Comparison of ENCODE assay signal across 1 cellular context in genomic region chr6:26026833-26027490, GRCh38.
TF ChIP-seq lines count a peak whose summit lies in the region.

No MANE protein-coding gene starts in this region.

TF ChIP-seq in GM12878, 131 proteins besides CTCF, POLR2A, EP300 and RAD21 (continued from another document and continues in another):
- TF ChIP-seq SKIL (IDR thresholded peaks at IDR 0.05; ENCODE audit: low read depth, poor library complexity, severe bottlenecking): peak; percentile 78
- TF ChIP-seq MYB (IDR thresholded peaks at IDR 0.05; ENCODE audit: borderline replicate concordance, low read depth, low read length): peak; percentile 69
- peak; percentile 88 for TF ChIP-seq NFIC (IDR thresholded peaks at IDR 0.05; ENCODE audit: low read depth, low read length)
- TF ChIP-seq CHD2 (IDR thresholded peaks at IDR 0.05; ENCODE audit: borderline replicate concordance, low read depth, low read length): peak; percentile 94
- TF ChIP-seq REST (IDR thresholded peaks at IDR 0.05; ENCODE audit: low read depth, low read length): no peak
- TF ChIP-seq PKNOX1 (IDR thresholded peaks at IDR 0.05): 0 out of 2 replicates have a peak, but pooled peaks have one; percentile 34
- TF ChIP-seq MLLT1 (IDR thresholded peaks at IDR 0.05): peak; percentile 96
- TF ChIP-seq ZBTB4 (CRISPR knock-in tag; IDR thresholded peaks at IDR 0.05): peak; percentile 85
- peak; percentile 91; the same call in 1 of the 2 replicates for TF ChIP-seq TCF12 (IDR thresholded peaks at IDR 0.05; ENCODE audit: low read depth, low read length)
- peak; percentile 97 for TF ChIP-seq CBFB (IDR thresholded peaks at IDR 0.05; ENCODE audit: low read depth)
- peak; percentile 98 for TF ChIP-seq MTA3 (IDR thresholded peaks at IDR 0.05; ENCODE audit: borderline replicate concordance, low read length)
- no peak for TF ChIP-seq JUNB (IDR thresholded peaks at IDR 0.05)
- TF ChIP-seq RBBP5 (conservative IDR thresholded peaks at IDR 0.05): no peak
- peak; percentile 99 to 100 for TF ChIP-seq IKZF2 (IDR thresholded peaks at IDR 0.05)
- TF ChIP-seq NR2F1 (conservative IDR thresholded peaks at IDR 0.05): no peak; the same call in 1 of the 2 replicates
- peak; percentile 45; the same call in 1 of the 2 replicates for TF ChIP-seq ATF2 (IDR thresholded peaks at IDR 0.05; ENCODE audit: low read length)
- 0 out of 2 replicates have a peak, but pooled peaks have one; percentile 63 for TF ChIP-seq MAX (IDR thresholded peaks at IDR 0.05; ENCODE audit: low read depth, low read length)
- no peak for TF ChIP-seq HDGF (IDR thresholded peaks at IDR 0.05)
- TF ChIP-seq ZNF622 (IDR thresholded peaks at IDR 0.05): peak; percentile 69
- 0 out of 2 replicates have a peak, but pooled peaks have one; percentile 29 for TF ChIP-seq BMI1 (IDR thresholded peaks at IDR 0.05; ENCODE audit: borderline replicate concordance)
- no peak for TF ChIP-seq SPI1 (IDR thresholded peaks at IDR 0.05; ENCODE audit: borderline replicate concordance, insufficient read depth, low read depth, low read length)
- TF ChIP-seq NKRF (conservative IDR thresholded peaks at IDR 0.05): peak; percentile 95
- TF ChIP-seq FOS (IDR thresholded peaks at IDR 0.05; ENCODE audit: borderline replicate concordance, extremely low read depth, insufficient read length): no peak
- no peak for TF ChIP-seq CBX3 (IDR thresholded peaks at IDR 0.05; ENCODE audit: borderline replicate concordance, low read depth)
- TF ChIP-seq TARDBP (IDR thresholded peaks at IDR 0.05; ENCODE audit: borderline replicate concordance): peak; percentile 75; the same call in 1 of the 2 replicates
- no peak for TF ChIP-seq ZSCAN29 (IDR thresholded peaks at IDR 0.05)
- peak; percentile 93 for TF ChIP-seq SIN3A (IDR thresholded peaks at IDR 0.05; ENCODE audit: low read depth, low read length)
- TF ChIP-seq TCF3 (IDR thresholded peaks at IDR 0.05; ENCODE audit: borderline replicate concordance, insufficient read depth, low read depth, low read length): peak; percentile 99
- TF ChIP-seq GABPA (IDR thresholded peaks at IDR 0.05; ENCODE audit: low read depth): no peak; the same call in 1 of the 2 replicates
- peak; percentile 100 for TF ChIP-seq ZBED1 (IDR thresholded peaks at IDR 0.05; ENCODE audit: borderline replicate concordance)
- no peak for TF ChIP-seq NRF1 (conservative IDR thresholded peaks at IDR 0.05; ENCODE audit: low read depth, low read length)
- peak; percentile 59; the same call in 1 of the 2 replicates for TF ChIP-seq MTA2 (IDR thresholded peaks at IDR 0.05; ENCODE audit: low read depth)
- no peak for TF ChIP-seq ZNF384 (IDR thresholded peaks at IDR 0.05; ENCODE audit: borderline replicate concordance, low read depth, low read length)
- TF ChIP-seq ESRRA (IDR thresholded peaks at IDR 0.05; ENCODE audit: low read length): no peak
- peak; percentile 83 for TF ChIP-seq RUNX3 (IDR thresholded peaks at IDR 0.05; ENCODE audit: low read length)
- TF ChIP-seq ZBTB33 (IDR thresholded peaks at IDR 0.05): no peak
- no peak for TF ChIP-seq CBX5 (IDR thresholded peaks at IDR 0.05; ENCODE audit: low read depth)
- peak; percentile 53 for TF ChIP-seq HCFC1 (IDR thresholded peaks at IDR 0.05; ENCODE audit: low read length)
- TF ChIP-seq POLR2AphosphoS2 (IDR thresholded peaks at IDR 0.05; ENCODE audit: low read depth, low read length): peak; percentile 100
- no peak for TF ChIP-seq E2F8 (IDR thresholded peaks at IDR 0.05; ENCODE audit: low read depth, partially characterized antibody)
- peak; percentile 61; the same call in 1 of the 2 replicates for TF ChIP-seq PAX5 (IDR thresholded peaks at IDR 0.05; ENCODE audit: borderline replicate concordance, low read depth, low read length)
